20 cellular contexts compared by ENCODE assay signal in genomic region chr3:117666827-117667226, GRCh38.
DNase-seq lines count a peak whose midpoint lies in the region; ATAC-seq and TF ChIP-seq lines count a peak whose summit lies in the region.
"Had no signal": no experiment of that assay in that cellular context is flagged by ENCODE, and none has a peak within 500 bp of the region (broad histone marks: within the 10 kb centered on the region; RNA-seq: fewer than 3 reads in every experiment).

No MANE protein-coding gene starts in this region.

- H4K8ac ChIP-seq in IMR-90 (ENCODE audit: low read depth in 2 of 2, low read length in 2 of 2) = no peak overlapping the region; a peak in 1 of 4 replicates

- H3K9me3 ChIP-seq in IMR-90 (ENCODE audit: control insufficient read depth, insufficient read depth, low read length) = no peaks in the 10 kb centered on the region
- H3K9me3 ChIP-seq: BLaER1, SK-N-SH had no signal

- peaks cover under 1% of the 10 kb centered on the region for H3K9me1 ChIP-seq in IMR-90 (ENCODE audit: insufficient read depth, low read length)

- TF ChIP-seq POLR2A in IMR-90 (IDR thresholded peaks at IDR 0.05; ENCODE audit: low read depth, low read length) = no peak

- POLR2A ChIA-PET in IMR-90 (lab: Charles Lee; ENCODE audit: unreplicated experiment) = no interaction called here

- H2AK9ac ChIP-seq in IMR-90 (replicated peaks; ENCODE audit: low read depth, low read length, poor library complexity) = no peak overlapping the region

- no peak overlapping the region for H3K23ac ChIP-seq in IMR-90 (ENCODE audit: low read depth, low read length)

- in situ Hi-C loops in IMR-90 (cut with MboI; ENCODE audit: low sequenced_read_pairs) = no loop called here

- no peak overlapping the region for H2BK15ac ChIP-seq in IMR-90 (ENCODE audit: low read depth, low read length)

- no peak for TF ChIP-seq CTCF in IMR-90 (conservative IDR thresholded peaks at IDR 0.05; ENCODE audit: low read depth, low read length)

- TF ChIP-seq RAD21 in IMR-90 (IDR thresholded peaks at IDR 0.05; ENCODE audit: low read length) = no peak

- peak overlapping the region; percentile 69; the same call in 1 of the 2 replicates for H3K4me2 ChIP-seq in IMR-90 (ENCODE audit: low read depth, low read length)
- H3K4me2 ChIP-seq: BLaER1, SK-N-SH had no signal

- no peak overlapping the region for H3K4ac ChIP-seq in IMR-90 (ENCODE audit: low read depth, low read length)

- H2BK20ac ChIP-seq in IMR-90 (ENCODE audit: low read depth, low read length) = no peak overlapping the region

- H3K9ac ChIP-seq in IMR-90 (ENCODE audit: low read depth, low read length) = no peak overlapping the region
- H3K9ac ChIP-seq: BLaER1, SK-N-SH had no signal

- no peak overlapping the region for H2BK5ac ChIP-seq in IMR-90 (ENCODE audit: low read depth, low read length, poor library complexity, severe bottlenecking)

- peaks cover 10% of the 10 kb centered on the region for H3K4me1 ChIP-seq in IMR-90 (ENCODE audit: control insufficient read depth, insufficient read depth, low read length)

- H4K91ac ChIP-seq in IMR-90 (ENCODE audit: insufficient read depth, low read depth, low read length) = no peak overlapping the region

- no peaks in the 10 kb centered on the region for H3K79me1 ChIP-seq in IMR-90 (ENCODE audit: low read depth in 1 of 2, low read length in 2 of 2)

- DNase-seq in NCI-H82 (lab: John Stamatoyannopoulos, UW) = peak; percentile 89
- DNase-seq in NCI-H82 treated with DMSO at 0.1 percent for 48 hours (lab: John Stamatoyannopoulos, UW; ENCODE audit: unreplicated experiment) = no peak
- peak; percentile 59 for DNase-seq in IMR-90
- peak; percentile 34 for DNase-seq in left kidney (ENCODE audit: low read depth, low spot score)
- no peak for DNase-seq in iPS-NIHi11 (ENCODE audit: low spot score)
- DNase-seq in activated naive CD4-positive, alpha-beta T cell treated with anti-CD3 and anti-CD28 coated beads, Interleukin-2, amount 50 U/mL, for 16 hours = no peak
- no peak for DNase-seq in NOMO-1 treated with DMSO at 0.1 percent for 48 hours (lab: John Stamatoyannopoulos, UW; ENCODE audit: unreplicated experiment)
- DNase-seq: CD4-positive, CD25-positive, alpha-beta regulatory T cell; HFFc6; KG1; MM.1S; NCI-H1436; NCI-H187; NCI-H2081 treated with DMSO at 0.1 percent for 48 hours; NCI-H446; NCI-H774; OCI-M1; SK-N-SH; SW 1271 had no signal

- no peak overlapping the region for H2BK120ac ChIP-seq in IMR-90 (ENCODE audit: low read depth, low read length)

- 0 out of 2 replicates have a peak overlapping the region, but pooled peaks have one; percentile 17 for H3K14ac ChIP-seq in IMR-90 (replicated peaks; ENCODE audit: low read depth, low read length)

- ATAC-seq in IMR-90 (ENCODE audit: low read depth) = peak; percentile 76

- CTCF ChIA-PET in IMR-90 (lab: Yijun Ruan, JAX) = interaction anchor here (1.3 to 1.4 kb wide), 2 partner anchors 45 to 60 kb away, joined by 3 to 4 read pairs; no protein-coding TSS in a partner anchor

- no peaks in the 10 kb centered on the region for H4K20me1 ChIP-seq in IMR-90 (ENCODE audit: insufficient read depth, low read length)
- H4K20me1 ChIP-seq: BLaER1 had no signal

- no peak overlapping the region for H3K4me3 ChIP-seq in IMR-90 (ENCODE audit: insufficient read depth, low read depth, low read length)
- H3K4me3 ChIP-seq: BLaER1 had no signal

- no peak overlapping the region for H3K27ac ChIP-seq in IMR-90 (ENCODE audit: insufficient read depth, low read length)
- H3K27ac ChIP-seq: BLaER1 had no signal

- 100% methylated on average over 1 of the region's 3 CpGs; no CpG with 5 or more reads in 1 of the 2 experiments for WGBS in IMR-90 (ENCODE audit: extremely low coverage in 2 of 2, insufficient read length in 1 of 2), 2 experiments

- H3K27me3 ChIP-seq in IMR-90 (ENCODE audit: control insufficient read depth, insufficient read depth, low read length) = no peaks in the 10 kb centered on the region
- H3K27me3 ChIP-seq: BLaER1 had no signal

- no peak overlapping the region for H3K18ac ChIP-seq in IMR-90 (ENCODE audit: low read depth, low read length)

- no peak overlapping the region for H2AK5ac ChIP-seq in IMR-90 (ENCODE audit: low read depth, low read length)

- no peak overlapping the region for H3K56ac ChIP-seq in IMR-90 (ENCODE audit: extremely low read depth, insufficient read depth, low read length)

- dilution Hi-C loops in IMR-90 (cut with HindIII; ENCODE audit: low sequenced_read_pairs, unreplicated experiment) = no loop called here

- no TSS peak for BruUV-seq in IMR-90 (replicated peaks; lab: Mats Ljungman, UMichigan)

- H4K5ac ChIP-seq in IMR-90 (ENCODE audit: low read depth, low read length) = peak overlapping the region; percentile 63; the same call in 1 of the 2 replicates

- no peaks in the 10 kb centered on the region for H3K36me3 ChIP-seq in IMR-90 (ENCODE audit: control insufficient read depth, insufficient read depth, low read length)
- H3K36me3 ChIP-seq: BLaER1 had no signal

- intact Hi-C loops in IMR-90 (cut with micrococcal nuclease) = no loop called here

- H2AFZ ChIP-seq in IMR-90 (replicated peaks; ENCODE audit: low read length, poor library complexity) = no peak overlapping the region

TF ChIP-seq in IMR-90, 13 proteins besides CTCF, POLR2A, EP300 and RAD21:
- TF ChIP-seq BHLHE40 (IDR thresholded peaks at IDR 0.05; ENCODE audit: low read depth, low read length) (no peak), RFX5 (IDR thresholded peaks at IDR 0.05; ENCODE audit: low read depth, low read length) (no peak), CHD1 (IDR thresholded peaks at IDR 0.05; ENCODE audit: low read depth, low read length) (no peak), MAZ (IDR thresholded peaks at IDR 0.05; ENCODE audit: borderline replicate concordance, low read depth, low read length) (no peak), SMC3 (IDR thresholded peaks at IDR 0.05; ENCODE audit: low read depth, low read length) (no peak), CEBPB (IDR thresholded peaks at IDR 0.05; ENCODE audit: low read depth, low read length) (no peak), FOS (IDR thresholded peaks at IDR 0.05; ENCODE audit: low read depth, low read length) (no peak), USF2 (IDR thresholded peaks at IDR 0.05; ENCODE audit: low read depth, low read length) (no peak), MXI1 (IDR thresholded peaks at IDR 0.05; ENCODE audit: borderline replicate concordance, low read depth, low read length) (no peak), NFE2L2 (IDR thresholded peaks at IDR 0.05; ENCODE audit: low read depth, low read length) (no peak), ELK1 (IDR thresholded peaks at IDR 0.05; ENCODE audit: borderline replicate concordance, low read depth, low read length) (no peak), MAFK (IDR thresholded peaks at IDR 0.05; ENCODE audit: low read depth, low read length) (no peak), RCOR1 (IDR thresholded peaks at IDR 0.05; ENCODE audit: insufficient replicate concordance, low read length) (no peak)
TF ChIP-seq in IMR-90: peak in this region for 0.

Comparison
In these comparisons a context has a peak if more than half of its experiments do, and no peak if none do; other contexts are left out.
1. DNase-seq: peak in NCI-H82 (single experiment), IMR-90 (single experiment) and left kidney (single experiment); none in NCI-H82 treated with DMSO at 0.1 percent for 48 hours (single experiment), iPS-NIHi11 (single experiment), activated naive CD4-positive, alpha-beta T cell treated with anti-CD3 and anti-CD28 coated beads, Interleukin-2, amount 50 U/mL, for 16 hours (single experiment) and NOMO-1 treated with DMSO at 0.1 percent for 48 hours (single experiment).